In the genomic region with DNA sequence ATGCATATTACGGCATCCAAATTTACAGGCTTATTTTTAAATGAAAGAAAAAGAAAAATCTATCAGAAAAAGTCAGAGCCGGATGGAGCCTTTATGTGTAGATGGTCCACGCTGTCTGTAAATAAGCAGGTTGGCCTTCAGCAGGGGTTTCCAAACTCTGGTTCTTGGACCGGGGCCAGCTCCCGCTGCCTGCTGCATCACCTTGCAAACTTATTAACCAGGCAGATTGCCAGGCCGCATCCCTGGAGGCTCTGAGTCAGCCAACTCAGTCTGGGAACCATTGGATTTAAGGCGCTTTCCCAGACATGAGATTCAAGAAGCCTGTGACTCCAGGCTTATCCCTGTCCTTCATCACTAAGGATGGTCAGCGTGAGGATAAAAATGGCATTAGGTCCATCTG, we compare ENCODE assay signal across 10 cellular contexts.
DNase-seq lines count a peak whose midpoint lies in the region; ATAC-seq and TF ChIP-seq lines count a peak whose summit lies in the region.
"Had no signal": no experiment of that assay in that cellular context is flagged by ENCODE, and none has a peak within 500 bp of the region (broad histone marks: within the 10 kb centered on the region; RNA-seq: fewer than 3 reads in every experiment).

No MANE protein-coding gene starts in this region.

- no peak for TF ChIP-seq EP300 in SK-N-SH (IDR thresholded peaks at IDR 0.05; ENCODE audit: borderline replicate concordance in 1 of 2, low read depth in 1 of 2, low read length in 1 of 2)

- DNase-seq in AG08395 (ENCODE audit: low spot score): peak; percentile 35
- peak in 2 of 3 experiments; percentile 73 to 94 for DNase-seq in NCI-H1417 (lab: John Stamatoyannopoulos, UW)
- peak; percentile 47 for DNase-seq in SK-N-SH
- DNase-seq in iris pigment epithelial cell (ENCODE audit: low read depth): peak; percentile 90
- DNase-seq in stimulated activated CD4-positive, alpha-beta T cell treated with anti-CD3 and anti-CD28 coated beads, Interleukin-4, amount 100 ng/mL, for 4 hours: no peak
- no peak for DNase-seq in CD8-positive, alpha-beta memory T cell
- no peak for DNase-seq in activated CD8-positive, alpha-beta T cell treated with anti-CD3 and anti-CD28 coated beads, Interleukin-2, amount 10 ng/mL, durations not matched to agents 7 days and 5 days
- DNase-seq: H9 had no signal

- CTCF ChIA-PET in SK-N-SH (lab: Yijun Ruan, JAX): interaction anchor here (1.3 kb wide), 1 partner anchor 510 kb away, joined by 5 read pairs; no protein-coding TSS in a partner anchor
- CTCF ChIA-PET in CD8-positive, alpha-beta memory T cell (lab: Charles Lee): no interaction called here
- CTCF ChIA-PET in activated CD8-positive, alpha-beta T cell treated with anti-CD3 and anti-CD28 coated beads, Interleukin-2, amount 10 ng/mL, durations not matched to agents 7 days and 5 days (lab: Charles Lee): no interaction called here

- H3F3A ChIP-seq in SK-N-SH (replicated peaks; ENCODE audit: insufficient read depth): no peaks in the 10 kb centered on the region

- H3K9me3 Mint-ChIP-seq in CD8-positive, alpha-beta memory T cell: no peaks in the 10 kb centered on the region
- no peaks in the 10 kb centered on the region for H3K9me3 Mint-ChIP-seq in activated CD8-positive, alpha-beta T cell treated with anti-CD3 and anti-CD28 coated beads, Interleukin-2, amount 10 ng/mL, durations not matched to agents 7 days and 5 days (ENCODE audit: insufficient read depth)
- H3K9me3 Mint-ChIP-seq: H9 had no signal

- no peak overlapping the region for H3K9ac ChIP-seq in SK-N-SH

- H3K36me3 Mint-ChIP-seq in CD8-positive, alpha-beta memory T cell: no peaks in the 10 kb centered on the region
- no peaks in the 10 kb centered on the region for H3K36me3 Mint-ChIP-seq in activated CD8-positive, alpha-beta T cell treated with anti-CD3 and anti-CD28 coated beads, Interleukin-2, amount 10 ng/mL, durations not matched to agents 7 days and 5 days (ENCODE audit: low read depth)

- 25% methylated on average over 7 of the region's 8 CpGs for WGBS in SK-N-SH (ENCODE audit: low lambda C conversion rate)

- no peaks in the 10 kb centered on the region for H3K9me2 ChIP-seq in SK-N-SH

- no peaks in the 10 kb centered on the region for H3K4me1 Mint-ChIP-seq in CD8-positive, alpha-beta memory T cell
- no peaks in the 10 kb centered on the region for H3K4me1 Mint-ChIP-seq in activated CD8-positive, alpha-beta T cell treated with anti-CD3 and anti-CD28 coated beads, Interleukin-2, amount 10 ng/mL, durations not matched to agents 7 days and 5 days (ENCODE audit: low read depth)
- H3K4me1 Mint-ChIP-seq: B cell had no signal

- no peak overlapping the region for H3K27ac Mint-ChIP-seq in CD8-positive, alpha-beta memory T cell
- no peak overlapping the region for H3K27ac Mint-ChIP-seq in activated CD8-positive, alpha-beta T cell treated with anti-CD3 and anti-CD28 coated beads, Interleukin-2, amount 10 ng/mL, durations not matched to agents 7 days and 5 days
- H3K27ac Mint-ChIP-seq: B cell, H9 had no signal

- H3K79me2 ChIP-seq in SK-N-SH (ENCODE audit: insufficient read depth): no peaks in the 10 kb centered on the region

- no peak for ATAC-seq in HG02884 (IDR thresholded peaks at IDR 0.05; ENCODE audit: unreplicated experiment)
- no peak for ATAC-seq in activated CD8-positive, alpha-beta T cell treated with anti-CD3 and anti-CD28 coated beads, Interleukin-2, amount 10 ng/mL, durations not matched to agents 7 days and 5 days

- H3K27ac ChIP-seq in SK-N-SH (ENCODE audit: low read depth in 2 of 2, low read length in 1 of 2): no peak overlapping the region
- H3K27ac ChIP-seq in CD8-positive, alpha-beta memory T cell (ENCODE audit: low read depth, low read length): no peak overlapping the region

- POLR2A ChIA-PET in SK-N-SH (lab: Yijun Ruan, JAX): no interaction called here
- POLR2A ChIA-PET in CD8-positive, alpha-beta memory T cell (lab: Charles Lee): no interaction called here
- POLR2A ChIA-PET in activated CD8-positive, alpha-beta T cell treated with anti-CD3 and anti-CD28 coated beads, Interleukin-2, amount 10 ng/mL, durations not matched to agents 7 days and 5 days (lab: Charles Lee): no interaction called here

- H3K9me3 ChIP-seq in SK-N-SH: no peaks in the 10 kb centered on the region
- H3K9me3 ChIP-seq in CD8-positive, alpha-beta memory T cell (ENCODE audit: low read length): no peaks in the 10 kb centered on the region

- no peaks in the 10 kb centered on the region for H4K20me1 ChIP-seq in SK-N-SH (ENCODE audit: insufficient read depth)

- no peak for TF ChIP-seq CTCF in SK-N-SH (IDR thresholded peaks at IDR 0.05)

- H2AFZ ChIP-seq in SK-N-SH (ENCODE audit: low read depth): no peak overlapping the region

- H3K27me3 Mint-ChIP-seq in CD8-positive, alpha-beta memory T cell: peaks cover 0 to 7% of the 10 kb centered on the region in 2 donors
- H3K27me3 Mint-ChIP-seq in activated CD8-positive, alpha-beta T cell treated with anti-CD3 and anti-CD28 coated beads, Interleukin-2, amount 10 ng/mL, durations not matched to agents 7 days and 5 days (ENCODE audit: low read depth): peaks cover 14% of the 10 kb centered on the region

- no peak overlapping the region for H3K4me2 ChIP-seq in SK-N-SH

- peaks cover 11% of the 10 kb centered on the region; the same call in 1 of the 2 replicates for H3K27me3 ChIP-seq in SK-N-SH (ENCODE audit: insufficient read depth)
- no peaks in the 10 kb centered on the region for H3K27me3 ChIP-seq in CD8-positive, alpha-beta memory T cell (ENCODE audit: insufficient read depth, low read length, poor library complexity, severe bottlenecking)

- peaks cover 0 to 4% of the 10 kb centered on the region in 2 experiments; a peak in 1 of 4 replicates for H3K4me1 ChIP-seq in SK-N-SH (ENCODE audit: control insufficient read depth in 1 of 2, insufficient read depth in 2 of 2, low read depth in 1 of 2, low read length in 1 of 2)
- no peaks in the 10 kb centered on the region for H3K4me1 ChIP-seq in CD8-positive, alpha-beta memory T cell (ENCODE audit: insufficient read depth, low read length)

- H3K4me3 ChIP-seq in SK-N-SH (ENCODE audit: low read depth in 2 of 2, low read length in 1 of 2): no peak overlapping the region
- H3K4me3 ChIP-seq in CD8-positive, alpha-beta memory T cell (ENCODE audit: low read length): no peak overlapping the region

- H3K36me3 ChIP-seq in SK-N-SH (replicated peaks in 1 of 2; ENCODE audit: control insufficient read depth in 1 of 2, insufficient read depth in 2 of 2, low read length in 1 of 2): no peaks in the 10 kb centered on the region
- no peaks in the 10 kb centered on the region for H3K36me3 ChIP-seq in CD8-positive, alpha-beta memory T cell (ENCODE audit: insufficient read depth, low read length)

- H3K4me3 Mint-ChIP-seq in CD8-positive, alpha-beta memory T cell: no peak overlapping the region
- no peak overlapping the region for H3K4me3 Mint-ChIP-seq in activated CD8-positive, alpha-beta T cell treated with anti-CD3 and anti-CD28 coated beads, Interleukin-2, amount 10 ng/mL, durations not matched to agents 7 days and 5 days
- H3K4me3 Mint-ChIP-seq: B cell, H9 had no signal

- no peak for TF ChIP-seq RAD21 in SK-N-SH (IDR thresholded peaks at IDR 0.05; ENCODE audit: low read length)

TF ChIP-seq in SK-N-SH, 30 proteins besides CTCF, POLR2A, EP300 and RAD21:
- TF ChIP-seq JUND (IDR thresholded peaks at IDR 0.05): no peak
- TF ChIP-seq NFIC (IDR thresholded peaks at IDR 0.05; ENCODE audit: borderline replicate concordance): peak; percentile 93
- TF ChIP-seq TCF12 (IDR thresholded peaks at IDR 0.05): peak; percentile 40; the same call in 1 of the 2 replicates
- TF ChIP-seq FOSL2 (IDR thresholded peaks at IDR 0.05; ENCODE audit: borderline replicate concordance, low read depth): peak; percentile 37; the same call in 1 of the 2 replicates

Comparison
In these comparisons a context has a peak if more than half of its experiments do, and no peak if none do; other contexts are left out.
1. DNase-seq: peak in AG08395 (single experiment), NCI-H1417 (2 of 3), SK-N-SH (single experiment) and iris pigment epithelial cell (single experiment); none in stimulated activated CD4-positive, alpha-beta T cell treated with anti-CD3 and anti-CD28 coated beads, Interleukin-4, amount 100 ng/mL, for 4 hours (0 of 2), CD8-positive, alpha-beta memory T cell (0 of 5) and activated CD8-positive, alpha-beta T cell treated with anti-CD3 and anti-CD28 coated beads, Interleukin-2, amount 10 ng/mL, durations not matched to agents 7 days and 5 days (single experiment).